ENCODE assay signal across 23 cellular contexts in the genomic region with DNA sequence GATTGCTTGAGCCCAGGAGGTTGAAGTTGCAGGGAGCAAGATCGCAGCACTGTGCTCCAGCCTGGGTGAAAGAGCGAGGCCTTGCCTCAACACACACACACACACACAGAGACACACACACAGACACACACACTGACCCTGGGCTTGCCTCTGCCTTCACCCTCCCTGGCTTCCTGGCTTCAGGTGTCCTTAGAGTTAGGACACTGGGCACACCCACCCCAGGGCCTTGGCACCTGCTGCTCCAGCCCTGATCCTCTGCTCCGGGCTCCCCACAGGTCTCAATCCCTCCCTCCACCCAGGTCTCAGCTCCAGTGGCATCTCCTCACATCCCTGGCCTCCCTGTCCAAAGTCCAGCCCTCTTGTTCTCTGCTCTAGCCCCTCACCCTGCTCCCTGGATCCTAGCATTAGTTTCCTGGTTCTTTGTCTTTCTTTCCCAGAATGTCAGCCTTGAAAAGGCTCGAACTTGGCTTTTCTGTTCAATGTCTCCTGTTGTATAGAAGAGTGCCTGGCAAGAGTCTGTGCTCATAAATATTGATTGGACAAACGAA.
DNase-seq lines count a peak whose midpoint lies in the region; ATAC-seq, FAIRE-seq and TF ChIP-seq lines count a peak whose summit lies in the region.
"Had no signal": no experiment of that assay in that cellular context is flagged by ENCODE, and none has a peak within 500 bp of the region (broad histone marks: within the 10 kb centered on the region; RNA-seq: fewer than 3 reads in every experiment).

No MANE protein-coding gene starts in this region.

- intact Hi-C loops in Calu3 (cut with micrococcal nuclease; ENCODE audit: unreplicated experiment) (no loop called here), K562 (cut with micrococcal nuclease) (loop anchor here (10.0 kb wide), 2 partner anchors 187 to 233 kb away; a partner anchor contains a TSS)

- no peak for ATAC-seq in K562
- no peak for ATAC-seq in GM21529 (IDR thresholded peaks at IDR 0.05; ENCODE audit: unreplicated experiment)
- ATAC-seq in GM21526 (IDR thresholded peaks at IDR 0.05; ENCODE audit: low FRiP score, unreplicated experiment): no peak
- ATAC-seq: left lobe of liver had no signal

- TF ChIP-seq RAD21 in K562 (CRISPR knock-in tag; conservative IDR thresholded peaks at IDR 0.05 in 1 of 2, IDR thresholded peaks at IDR 0.05 in 1 of 2): no peak

- TF ChIP-seq CTCF in Calu3 (IDR thresholded peaks at IDR 0.05; ENCODE audit: unreplicated experiment): no peak
- TF ChIP-seq CTCF in K562 (IDR thresholded peaks at IDR 0.05 in 2 of 3, conservative IDR thresholded peaks at IDR 0.05 in 1 of 3; ENCODE audit: insufficient read depth in 2 of 3, low read depth in 1 of 3, low read length in 3 of 3): no peak
- TF ChIP-seq CTCF in parathyroid adenoma (IDR thresholded peaks at IDR 0.05): no peak

- peaks cover 29% of the 10 kb centered on the region for H3K4me1 Mint-ChIP-seq in Calu3 (ENCODE audit: low read depth, unreplicated experiment)

- peak; percentile 19 for FAIRE-seq in K562 (lab: Jason Lieb, UNC)

- H2AFZ ChIP-seq in K562 (ENCODE audit: low read depth, low read length) (no peak overlapping the region), parathyroid adenoma (no peak overlapping the region)

- no peak for TF ChIP-seq EP300 in K562 (IDR thresholded peaks at IDR 0.05; ENCODE audit: low read length)

- H3K9ac ChIP-seq in K562 (ENCODE audit: insufficient read depth in 1 of 2, low read depth in 2 of 2, low read length in 2 of 2): peak overlapping the region; percentile 71 to 85; a peak in 2 of 4 replicates
- H3K9ac ChIP-seq in parathyroid adenoma: no peak overlapping the region

- BruUV-seq in Calu3 (replicated peaks; lab: Mats Ljungman, UMichigan): no TSS peak
- no TSS peak for BruUV-seq in K562 (replicated peaks; lab: Mats Ljungman, UMichigan)

- DNase-seq in Calu3 (no peak), K562 (ENCODE audit: extremely low read depth in 1 of 4, low spot score in 3 of 4) (no peak), NCI-H446 (lab: John Stamatoyannopoulos, UW) (no peak), kidney tubule cell (ENCODE audit: low spot score) (no peak)
- DNase-seq: activated CD4-positive, alpha-beta T cell treated with anti-CD3 and anti-CD28 coated beads for 48 hours; activated T-cell treated with anti-CD3 and anti-CD28 coated beads, Interleukin-2, amount 50 U/mL, for 1 hour; BE2C; cortex of kidney; DND-41; GOT3; NCI-H1092; NK-92 treated with Interleukin-12 subunit alpha and Interleukin-12 subunit beta, amount 100 ng/mL, for 24 hours; SIG-M5; stimulated activated naive CD4-positive, alpha-beta T cell treated with Interleukin-2 at 50 U/mL for 16 hours; T1000; uterus had no signal

- no peak overlapping the region for H3K4me3 ChIP-seq in K562
- peak overlapping the region; percentile 34 for H3K4me3 ChIP-seq in parathyroid adenoma (ENCODE audit: low read depth, low read length)
- H3K4me3 ChIP-seq: adrenal gland, skin epidermis, uterus had no signal

- no peak for TF ChIP-seq POLR2A in K562 (conservative IDR thresholded peaks at IDR 0.05)

- no peaks in the 10 kb centered on the region for H3K27me3 Mint-ChIP-seq in Calu3 (ENCODE audit: unreplicated experiment)

- peaks cover 9% of the 10 kb centered on the region for H3K9me3 Mint-ChIP-seq in Calu3 (ENCODE audit: low read depth, unreplicated experiment)

- no peak overlapping the region; the same call in 1 of the 2 replicates for H3K4me2 ChIP-seq in K562 (ENCODE audit: insufficient read depth, low read length)
- peak overlapping the region; percentile 69 for H3K4me2 ChIP-seq in parathyroid adenoma (ENCODE audit: low read length)

- no peaks in the 10 kb centered on the region for H3K27me3 ChIP-seq in K562 (ENCODE audit: control insufficient read depth in 2 of 2, insufficient read depth in 2 of 2, low read length in 2 of 2)
- H3K27me3 ChIP-seq in layer of hippocampus (ENCODE audit: control insufficient read depth, insufficient read depth, low read length): no peaks in the 10 kb centered on the region
- H3K27me3 ChIP-seq in parathyroid adenoma (ENCODE audit: control insufficient read depth, insufficient read depth, low read length): no peaks in the 10 kb centered on the region
- H3K27me3 ChIP-seq: adrenal gland, BE2C, uterus had no signal

- no peaks in the 10 kb centered on the region for H4K20me1 ChIP-seq in K562 (replicated peaks; ENCODE audit: control insufficient read depth, insufficient read depth, low read length)

- peaks cover 15% of the 10 kb centered on the region for H3K36me3 Mint-ChIP-seq in Calu3 (ENCODE audit: insufficient read depth, unreplicated experiment)

- H3K36me3 ChIP-seq in K562 (ENCODE audit: control insufficient read depth, insufficient read depth, low read length): no peaks in the 10 kb centered on the region
- no peaks in the 10 kb centered on the region for H3K36me3 ChIP-seq in parathyroid adenoma (ENCODE audit: control insufficient read depth, insufficient read depth, low read length)
- H3K36me3 ChIP-seq: adrenal gland, BE2C, uterus had no signal

- H3K79me2 ChIP-seq in K562 (ENCODE audit: control insufficient read depth, insufficient read depth, low read length): peaks cover 9% of the 10 kb centered on the region; the same call in 2 of the 3 replicates
- H3K79me2 ChIP-seq in parathyroid adenoma: no peaks in the 10 kb centered on the region

- CTCF ChIA-PET in Calu3 (lab: Charles Lee) (no interaction called here), K562 (lab: Yijun Ruan, JAX; ENCODE audit: low intra/inter-chr PET ratio) (no interaction called here)

- POLR2A ChIA-PET in K562 (lab: Yijun Ruan, JAX): interaction anchor here (0.7 kb wide), 1 partner anchor 170 kb away, joined by 6 read pairs; no protein-coding TSS in a partner anchor

- no peaks in the 10 kb centered on the region for H3K9me1 ChIP-seq in K562 (ENCODE audit: control insufficient read depth, insufficient read depth, low read length)

- 68% methylated on average over 5 of the region's 5 CpGs for WGBS in K562 (ENCODE audit: insufficient coverage, low coverage, missing lambda C conversion rate)

- H3K27ac ChIP-seq in K562 (ENCODE audit: extremely low read depth, low read depth, low read length) (no peak overlapping the region), layer of hippocampus (ENCODE audit: low read depth, low read length) (peak overlapping the region; percentile 4), parathyroid adenoma (peak overlapping the region; percentile 89)

- H3K27ac Mint-ChIP-seq in Calu3 (ENCODE audit: unreplicated experiment): peak overlapping the region; percentile 11

- H3K4me3 Mint-ChIP-seq in Calu3 (ENCODE audit: low read depth, unreplicated experiment): no peak overlapping the region

- peaks cover 9% of the 10 kb centered on the region for H3K9me3 ChIP-seq in K562 (replicated peaks; ENCODE audit: control insufficient read depth, insufficient read depth, low read depth, low read length)
- no peaks in the 10 kb centered on the region for H3K9me3 ChIP-seq in parathyroid adenoma (ENCODE audit: control insufficient read depth, low read length)
- H3K9me3 ChIP-seq: adrenal gland, BE2C, uterus had no signal

- H3K4me1 ChIP-seq in K562 (replicated peaks in 1 of 2; ENCODE audit: control insufficient read depth in 2 of 2, insufficient read depth in 2 of 2, low read length in 2 of 2): peaks cover 58 to 76% of the 10 kb centered on the region in 2 experiments
- peaks cover 43% of the 10 kb centered on the region for H3K4me1 ChIP-seq in parathyroid adenoma

- in situ Hi-C loops in K562 (cut with MboI): loop anchor here (5.0 kb wide), 1 partner anchor 79 kb away; no protein-coding TSS in a partner anchor

TF ChIP-seq in K562, 482 proteins besides CTCF, POLR2A, EP300 and RAD21:
- TF ChIP-seq KLF1 (tag; IDR thresholded peaks at IDR 0.05): no peak
- TF ChIP-seq RBM25 (IDR thresholded peaks at IDR 0.05; ENCODE audit: low read depth, low read length, severe bottlenecking): peak; percentile 37
- peak; percentile 51; the same call in 1 of the 2 replicates for TF ChIP-seq SMARCA5 (IDR thresholded peaks at IDR 0.05)
- no peak for TF ChIP-seq ZNF717 (CRISPR knock-in tag; IDR thresholded peaks at IDR 0.05)
TF ChIP-seq in K562: peak in this region for 2.
